ENCODE assay signal across 30 cellular contexts in the genomic region with DNA sequence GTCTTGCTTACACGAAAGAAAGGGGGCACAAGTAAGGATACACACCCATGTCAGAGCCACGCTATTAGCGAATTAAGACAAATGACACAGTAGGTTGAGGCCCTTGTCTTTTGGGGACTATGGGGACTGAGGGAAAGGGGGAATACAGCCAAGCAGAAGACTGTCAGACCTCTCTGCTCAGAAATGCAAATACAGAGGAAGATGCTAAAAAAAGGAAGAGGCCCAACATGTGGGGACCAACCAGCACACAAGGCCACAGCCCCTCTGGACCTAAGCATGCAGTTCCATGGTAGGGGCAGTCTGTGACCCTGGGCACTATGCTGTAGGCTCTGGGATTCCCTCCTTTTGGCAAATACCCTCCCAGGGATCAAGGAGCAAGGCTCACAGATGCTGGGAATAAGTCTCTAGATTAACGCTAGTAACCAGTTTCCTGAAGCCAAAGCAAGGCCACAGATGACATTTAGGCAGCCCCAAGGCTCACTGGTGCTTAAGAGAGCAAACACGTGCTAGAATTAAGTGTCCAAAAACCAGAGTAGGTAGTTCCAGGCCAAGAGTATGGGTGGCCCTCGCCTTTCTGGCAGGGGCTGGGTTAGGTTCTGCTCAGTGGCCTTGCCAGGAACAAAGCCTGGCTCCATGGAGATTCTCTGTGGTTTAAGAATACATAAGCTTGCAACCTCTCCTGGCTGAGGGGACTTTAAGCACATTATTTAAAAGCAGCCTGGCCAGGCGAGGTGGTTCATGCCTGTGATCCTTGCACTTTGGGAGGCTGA. TPM values are rescaled to one million over a fixed set of nuclear protein-coding genes. Genes with fewer than 3 reads are reported as not detected.
DNase-seq lines count a peak whose midpoint lies in the region; ATAC-seq, FAIRE-seq and TF ChIP-seq lines count a peak whose summit lies in the region.
"Had no signal": no experiment of that assay in that cellular context is flagged by ENCODE, and none has a peak within 500 bp of the region (broad histone marks: within the 10 kb centered on the region; RNA-seq: fewer than 3 reads in every experiment).

No MANE protein-coding gene starts in this region.

- H3K27me3 Mint-ChIP-seq in type B pancreatic cell: no peaks in the 10 kb centered on the region

- DNase-seq in HepG2 (ENCODE audit: low spot score): no peak
- no peak for DNase-seq in right lobe of liver
- peak; percentile 46 for DNase-seq in WERI-Rb-1
- peak; percentile 83 for DNase-seq in posterior vena cava (ENCODE audit: low spot score)
- no peak for DNase-seq in GDM1 (lab: John Stamatoyannopoulos, UW)
- no peak for DNase-seq in type B pancreatic cell (ENCODE audit: extremely low spot score, unreplicated experiment)
- DNase-seq: activated T-cell treated with anti-CD3 and anti-CD28 coated beads, Interleukin-2, amount 50 U/mL, for 72 hours; caudate nucleus; CD8-positive, alpha-beta memory T cell; effector CD8-positive, alpha-beta T cell; EL; immature natural killer cell; left cardiac atrium; NCI-H1436; NCI-H2081; NCI-H2227 treated with DMSO at 0.1 percent for 48 hours; NCI-H69; RPMI8226; stimulated activated naive CD4-positive, alpha-beta T cell treated with Interleukin-2 at 50 U/mL for 16 hours; T-helper 1 cell; uterus had no signal

- CTCF ChIA-PET in HepG2 (lab: Yijun Ruan, JAX; ENCODE audit: low intra/inter-chr PET ratio, low total read pairs): no interaction called here

- in situ Hi-C loops in HepG2 (cut with HindIII; ENCODE audit: extremely low pct_ligation_motif_present, low pct_unique_long_range_greater_than_20kb): no loop called here

- no peaks in the 10 kb centered on the region for H3K4me1 Mint-ChIP-seq in type B pancreatic cell (ENCODE audit: unreplicated experiment)
- H3K4me1 Mint-ChIP-seq: CD8-positive, alpha-beta memory T cell; immature natural killer cell had no signal

- TF ChIP-seq RAD21 in HepG2 (CRISPR knock-in tag; IDR thresholded peaks at IDR 0.05): no peak

- peak overlapping the region; percentile 38 for H3K27ac ChIP-seq in HepG2 (ENCODE audit: extremely low read length, insufficient read depth, low read length)
- no peak overlapping the region for H3K27ac ChIP-seq in right lobe of liver
- peak overlapping the region; percentile 5 for H3K27ac ChIP-seq in WERI-Rb-1
- H3K27ac ChIP-seq: coronary artery, HL-60, KMS-11, SK-N-MC, suprapubic skin, uterus had no signal

- TF ChIP-seq EP300 in HepG2 (IDR thresholded peaks at IDR 0.05; ENCODE audit: low read depth in 2 of 2, low read length in 2 of 2) (no peak), HepG2 (CRISPR knock-in tag; IDR thresholded peaks at IDR 0.05; ENCODE audit: borderline replicate concordance) (no peak)

- H3K9me3 Mint-ChIP-seq in type B pancreatic cell: no peaks in the 10 kb centered on the region
- H3K9me3 Mint-ChIP-seq: activated T-cell treated with anti-CD3 and anti-CD28 coated beads, Interleukin-2, amount 50 U/mL, for 72 hours; CD8-positive, alpha-beta memory T cell; immature natural killer cell had no signal

- H3K36me3 ChIP-seq in HepG2 (replicated peaks in 1 of 2; ENCODE audit: control insufficient read depth in 1 of 2, insufficient read depth in 2 of 2, low read length in 2 of 2): peaks cover 1 to 12% of the 10 kb centered on the region in 2 experiments; a peak in 2 of 5 replicates
- H3K36me3 ChIP-seq in right lobe of liver: no peaks in the 10 kb centered on the region
- peaks cover 32% of the 10 kb centered on the region for H3K36me3 ChIP-seq in WERI-Rb-1
- H3K36me3 ChIP-seq: HAP-1, suprapubic skin, uterus had no signal

- 79% methylated on average over 7 of the region's 7 CpGs for WGBS in HepG2 (ENCODE audit: low lambda C conversion rate)
- 87% methylated on average over 4 of the region's 7 CpGs for WGBS in right lobe of liver (ENCODE audit: insufficient coverage, low coverage, low lambda C conversion rate, missing lambda C conversion rate)

- no peaks in the 10 kb centered on the region for H4K20me1 ChIP-seq in HepG2 (ENCODE audit: insufficient read depth, low read length)

- H3K79me2 ChIP-seq in HepG2 (ENCODE audit: insufficient read depth, low read length): no peaks in the 10 kb centered on the region

- POLR2A ChIA-PET in HepG2 (lab: Yijun Ruan, JAX): interaction anchor here (0.6 to 1.3 kb wide), 2 partner anchors 10 to 11 kb away, joined by 3 read pairs; no protein-coding TSS in a partner anchor

- H3K27me3 ChIP-seq in HepG2 (ENCODE audit: control insufficient read depth in 1 of 2, insufficient read depth in 2 of 2, low read length in 2 of 2): no peaks in the 10 kb centered on the region
- H3K27me3 ChIP-seq in right lobe of liver: no peaks in the 10 kb centered on the region
- H3K27me3 ChIP-seq in WERI-Rb-1 (ENCODE audit: insufficient read depth, low read depth, severe bottlenecking): no peaks in the 10 kb centered on the region
- H3K27me3 ChIP-seq: suprapubic skin, uterus had no signal

- H3K4me3 Mint-ChIP-seq in type B pancreatic cell: no peak overlapping the region
- H3K4me3 Mint-ChIP-seq: activated T-cell treated with anti-CD3 and anti-CD28 coated beads, Interleukin-2, amount 50 U/mL, for 72 hours; CD8-positive, alpha-beta memory T cell; immature natural killer cell had no signal

- H3K4me3 ChIP-seq in HepG2 (replicated peaks in 1 of 3; ENCODE audit: insufficient read depth in 1 of 3, low read depth in 2 of 3, low read length in 3 of 3) (no peak overlapping the region), right lobe of liver (no peak overlapping the region), WERI-Rb-1 (ENCODE audit: low read depth, low read length) (no peak overlapping the region)
- H3K4me3 ChIP-seq: coronary artery, HAP-1, SK-N-MC, skin epidermis, suprapubic skin, uterus had no signal

- TF ChIP-seq POLR2A in HepG2 (IDR thresholded peaks at IDR 0.05; ENCODE audit: insufficient read depth in 1 of 2, low read depth in 2 of 2, low read length in 2 of 2): no peak
- no peak for TF ChIP-seq POLR2A in right lobe of liver (IDR thresholded peaks at IDR 0.05)

- no peaks in the 10 kb centered on the region for H3K9me3 ChIP-seq in HepG2 (ENCODE audit: low read length)
- H3K9me3 ChIP-seq in right lobe of liver: no peaks in the 10 kb centered on the region
- peaks cover 2% of the 10 kb centered on the region for H3K9me3 ChIP-seq in WERI-Rb-1 (ENCODE audit: severe bottlenecking)
- H3K9me3 ChIP-seq: HAP-1, suprapubic skin, uterus had no signal

- peaks cover 7% of the 10 kb centered on the region for H3K36me3 Mint-ChIP-seq in type B pancreatic cell
- H3K36me3 Mint-ChIP-seq: CD8-positive, alpha-beta memory T cell; immature natural killer cell had no signal

- H3K4me2 ChIP-seq in HepG2 (ENCODE audit: low read depth, low read length): no peak overlapping the region
- H3K4me2 ChIP-seq: KMS-11 had no signal

- no peak for TF ChIP-seq CTCF in HepG2 (CRISPR knock-in tag; IDR thresholded peaks at IDR 0.05)
- no peak for TF ChIP-seq CTCF in right lobe of liver (IDR thresholded peaks at IDR 0.05)
- no peak for TF ChIP-seq CTCF in WERI-Rb-1 (IDR thresholded peaks at IDR 0.05; ENCODE audit: low read depth, low read length)
- TF ChIP-seq CTCF in type B pancreatic cell (conservative IDR thresholded peaks at IDR 0.05): no peak

- H3K27ac Mint-ChIP-seq in type B pancreatic cell: no peak overlapping the region
- H3K27ac Mint-ChIP-seq: activated T-cell treated with anti-CD3 and anti-CD28 coated beads, Interleukin-2, amount 50 U/mL, for 72 hours; immature natural killer cell had no signal

- 0 out of 2 replicates have a peak overlapping the region, but pooled peaks have one; percentile 3 for H3K9ac ChIP-seq in HepG2 (ENCODE audit: insufficient read depth, low read depth, low read length)
- H3K9ac ChIP-seq: KMS-11 had no signal

- peak; percentile 27 for ATAC-seq in HepG2
- ATAC-seq in right lobe of liver: no peak
- no peak for ATAC-seq in HG03135 (IDR thresholded peaks at IDR 0.05; ENCODE audit: unreplicated experiment)
- ATAC-seq in HG02885 (IDR thresholded peaks at IDR 0.05; ENCODE audit: poor library complexity, unreplicated experiment): no peak
- ATAC-seq: activated T-cell treated with anti-CD3 and anti-CD28 coated beads, Interleukin-2, amount 50 U/mL, for 72 hours had no signal

- BruUV-seq in HepG2 (replicated peaks; lab: Mats Ljungman, UMichigan): no TSS peak

- FAIRE-seq in HepG2 (lab: Jason Lieb, UNC): no peak

- H3K4me1 ChIP-seq in HepG2 (ENCODE audit: insufficient read depth, low read length) (peaks cover 50% of the 10 kb centered on the region), right lobe of liver (peaks cover 0 to 8% (median 0%) of the 10 kb centered on the region in 4 donors)
- H3K4me1 ChIP-seq: HAP-1, uterus had no signal

- intact Hi-C loops in HepG2 (cut with micrococcal nuclease; ENCODE audit: unreplicated experiment): no loop called here
- intact Hi-C loops in right lobe of liver (cut with DNase I): no loop called here
- intact Hi-C loops in posterior vena cava (cut with DNase I): no loop called here

- H2AFZ ChIP-seq in HepG2 (ENCODE audit: low read length): no peak overlapping the region

RNA-seq across cellular contexts. Expression of gene RABIF, which starts 38.2 kb away (rescaled TPM):
- 8.3 and 11.1 TPM in 2 replicates for total RNA-seq in HepG2 (2016; rRNA removed; fragmentation: Illumina TruSeq; extraction: Trizol)
- 3.2 and 3.3 TPM in 2 replicates for total RNA-seq in HepG2 (2016; cell fraction: cytosol; rRNA removed; fragmentation: Illumina TruSeq; extraction: Trizol; ENCODE audit: low read depth)
- total RNA-seq in HepG2 (2016; cell fraction: insoluble cytoplasmic fraction; rRNA removed; fragmentation: Illumina TruSeq; extraction: Trizol): 8.7 and 12.4 TPM in 2 replicates
- 6.1 TPM in 2 replicates for total RNA-seq in HepG2 (2016; cell fraction: membrane; rRNA removed; fragmentation: Illumina TruSeq; extraction: Trizol)
- 5.1 TPM in 2 replicates for total RNA-seq in HepG2 (2016; cell fraction: nucleus; rRNA removed; fragmentation: Illumina TruSeq; extraction: Trizol)
- polyA plus RNA-seq in HepG2 (2011; rRNA removed): 7.6 and 7.7 TPM in 2 replicates
- 5.7 and 8.0 TPM in 2 replicates for polyA plus RNA-seq in HepG2 (2011; cell fraction: cytosol; rRNA removed)
- 2.7 and 3.1 TPM in 2 replicates for polyA plus RNA-seq in HepG2 (2011; cell fraction: nucleus; rRNA removed)
- polyA plus RNA-seq in HepG2 (2012): 5.7 and 7.0 TPM in 2 replicates
- polyA plus RNA-seq in HepG2 (2016; cell fraction: cytosol; fragmentation: Illumina TruSeq; extraction: Trizol; ENCODE audit: low read depth): 2.7 and 2.8 TPM in 2 replicates
- polyA plus RNA-seq in HepG2 (2016; cell fraction: insoluble cytoplasmic fraction; fragmentation: Illumina TruSeq; extraction: Trizol; ENCODE audit: low read depth): 13.9 and 15.8 TPM in 2 replicates
- polyA plus RNA-seq in HepG2 (2016; cell fraction: membrane; fragmentation: Illumina TruSeq; extraction: Trizol; ENCODE audit: low read depth): 6.0 and 6.1 TPM in 2 replicates
- polyA plus RNA-seq in HepG2 (2016; cell fraction: nucleus; fragmentation: Illumina TruSeq; extraction: Trizol; ENCODE audit: insufficient read depth, low read depth): 8.4 and 8.9 TPM in 2 replicates
- polyA minus RNA-seq in HepG2 (2011; rRNA and poly(A)+ RNA removed; ENCODE audit: low replicate concordance): 7.0 and 11.0 TPM in 2 replicates
- polyA minus RNA-seq in HepG2 (2011; cell fraction: cytosol; rRNA and poly(A)+ RNA removed): 4.1 and 4.8 TPM in 2 replicates
- 8.8 and 13.7 TPM in 2 replicates for polyA minus RNA-seq in HepG2 (2011; cell fraction: nucleus; rRNA and poly(A)+ RNA removed)
- 1 to 10 TPM; 2.6 to 6.3 (median 4.5) TPM for total RNA-seq in right lobe of liver
- total RNA-seq in posterior vena cava: 1 to 10 TPM; 7.9 to 8.9 TPM
- 7.0 and 10.0 TPM in 2 replicates for total RNA-seq in type B pancreatic cell (ENCODE audit: low replicate concordance)

RNA-seq across cellular contexts. Expression of gene PCAT6, which starts 40.0 kb away (rescaled TPM):
- total RNA-seq in HepG2 (2016; rRNA removed; fragmentation: Illumina TruSeq; extraction: Trizol): 0.55 and 0.60 TPM in 2 replicates
- 1.1 and 2.0 TPM in 2 replicates for total RNA-seq in HepG2 (2016; cell fraction: cytosol; rRNA removed; fragmentation: Illumina TruSeq; extraction: Trizol; ENCODE audit: low read depth)
- total RNA-seq in HepG2 (2016; cell fraction: insoluble cytoplasmic fraction; rRNA removed; fragmentation: Illumina TruSeq; extraction: Trizol): 0.84 TPM in 1 of 2 replicates, not detected in the other
- total RNA-seq in HepG2 (2016; cell fraction: membrane; rRNA removed; fragmentation: Illumina TruSeq; extraction: Trizol): 1.00 and 1.1 TPM in 2 replicates
- 0.94 TPM in 1 of 2 replicates, not detected in the other for total RNA-seq in HepG2 (2016; cell fraction: nucleus; rRNA removed; fragmentation: Illumina TruSeq; extraction: Trizol)
- 4.1 and 4.4 TPM in 2 replicates for polyA plus RNA-seq in HepG2 (2011; rRNA removed)
- polyA plus RNA-seq in HepG2 (2011; cell fraction: cytosol; rRNA removed): 4.5 and 8.3 TPM in 2 replicates
- 9.5 and 12.7 TPM in 2 replicates for polyA plus RNA-seq in HepG2 (2011; cell fraction: nucleus; rRNA removed)
- 9.0 and 16.4 TPM in 2 replicates for polyA plus RNA-seq in HepG2 (2012)
- 6.2 and 6.7 TPM in 2 replicates for polyA plus RNA-seq in HepG2 (2016; cell fraction: cytosol; fragmentation: Illumina TruSeq; extraction: Trizol; ENCODE audit: low read depth)
- 1.0 and 1.8 TPM in 2 replicates for polyA plus RNA-seq in HepG2 (2016; cell fraction: insoluble cytoplasmic fraction; fragmentation: Illumina TruSeq; extraction: Trizol; ENCODE audit: low read depth)
- polyA plus RNA-seq in HepG2 (2016; cell fraction: membrane; fragmentation: Illumina TruSeq; extraction: Trizol; ENCODE audit: low read depth): 5.4 and 6.3 TPM in 2 replicates
- polyA plus RNA-seq in HepG2 (2016; cell fraction: nucleus; fragmentation: Illumina TruSeq; extraction: Trizol; ENCODE audit: insufficient read depth, low read depth): 3.8 and 4.4 TPM in 2 replicates
- 6.6 TPM in 1 of 2 replicates, not detected in the other for polyA minus RNA-seq in HepG2 (2011; rRNA and poly(A)+ RNA removed; ENCODE audit: low replicate concordance)
- 3.7 and 3.9 TPM in 2 replicates for polyA minus RNA-seq in HepG2 (2011; cell fraction: cytosol; rRNA and poly(A)+ RNA removed)
- 0.90 and 1.7 TPM in 2 replicates for polyA minus RNA-seq in HepG2 (2011; cell fraction: nucleus; rRNA and poly(A)+ RNA removed)
- total RNA-seq in right lobe of liver: under 1 TPM in 2 of 6 experiments, not detected in 4; 0.49 to 0.86 TPM
- total RNA-seq in posterior vena cava: 1 to 10 TPM; 1.2 to 1.7 TPM
- total RNA-seq in type B pancreatic cell (ENCODE audit: low replicate concordance): 7.9 and 13.9 TPM in 2 replicates
- total RNA-seq: uterus had no signal

RNA-seq across cellular contexts. Expression of gene KDM5B, which starts 42.6 kb away (rescaled TPM):
- total RNA-seq in HepG2 (2016; rRNA removed; fragmentation: Illumina TruSeq; extraction: Trizol): 33.1 and 34.2 TPM in 2 replicates
- 19.5 and 20.3 TPM in 2 replicates for total RNA-seq in HepG2 (2016; cell fraction: cytosol; rRNA removed; fragmentation: Illumina TruSeq; extraction: Trizol; ENCODE audit: low read depth)
- total RNA-seq in HepG2 (2016; cell fraction: insoluble cytoplasmic fraction; rRNA removed; fragmentation: Illumina TruSeq; extraction: Trizol): 29.8 and 31.9 TPM in 2 replicates
- 11.4 and 12.3 TPM in 2 replicates for total RNA-seq in HepG2 (2016; cell fraction: membrane; rRNA removed; fragmentation: Illumina TruSeq; extraction: Trizol)
- total RNA-seq in HepG2 (2016; cell fraction: nucleus; rRNA removed; fragmentation: Illumina TruSeq; extraction: Trizol): 54.3 and 61.2 TPM in 2 replicates
- 26.5 and 35.4 TPM in 2 replicates for polyA plus RNA-seq in HepG2 (2011; rRNA removed)
- 22.1 and 28.3 TPM in 2 replicates for polyA plus RNA-seq in HepG2 (2011; cell fraction: cytosol; rRNA removed)
- polyA plus RNA-seq in HepG2 (2011; cell fraction: nucleus; rRNA removed): 36.4 and 43.7 TPM in 2 replicates
- 26.9 and 31.1 TPM in 2 replicates for polyA plus RNA-seq in HepG2 (2012)
- 0.63 and 1.1 TPM in 2 replicates for polyA plus RNA-seq in HepG2 (2016; cell fraction: cytosol; fragmentation: Illumina TruSeq; extraction: Trizol; ENCODE audit: low read depth)
- polyA plus RNA-seq in HepG2 (2016; cell fraction: insoluble cytoplasmic fraction; fragmentation: Illumina TruSeq; extraction: Trizol; ENCODE audit: low read depth): 22.0 and 23.8 TPM in 2 replicates
- polyA plus RNA-seq in HepG2 (2016; cell fraction: membrane; fragmentation: Illumina TruSeq; extraction: Trizol; ENCODE audit: low read depth): 2.8 and 3.0 TPM in 2 replicates
- 28.1 and 31.4 TPM in 2 replicates for polyA plus RNA-seq in HepG2 (2016; cell fraction: nucleus; fragmentation: Illumina TruSeq; extraction: Trizol; ENCODE audit: insufficient read depth, low read depth)
- polyA minus RNA-seq in HepG2 (2011; rRNA and poly(A)+ RNA removed; ENCODE audit: low replicate concordance): 24.8 and 71.2 TPM in 2 replicates
- polyA minus RNA-seq in HepG2 (2011; cell fraction: cytosol; rRNA and poly(A)+ RNA removed): 58.9 and 59.9 TPM in 2 replicates
- polyA minus RNA-seq in HepG2 (2011; cell fraction: nucleus; rRNA and poly(A)+ RNA removed): 238 and 264 TPM in 2 replicates
- total RNA-seq in right lobe of liver: 10 to 100 TPM; 12.0 to 22.6 (median 16.1) TPM
- total RNA-seq in posterior vena cava: 10 to 100 TPM; 33.6 to 36.8 TPM
- 165 and 182 TPM in 2 replicates for total RNA-seq in type B pancreatic cell (ENCODE audit: low replicate concordance)

Comparison
In these comparisons a context has a peak if more than half of its experiments do, and no peak if none do; other contexts are left out.
1. H3K27ac ChIP-seq: peak in HepG2 (single experiment) and WERI-Rb-1 (single experiment); none in right lobe of liver (0 of 3).
2. DNase-seq: peak in WERI-Rb-1 (single experiment) and posterior vena cava (single experiment); none in HepG2 (single experiment), right lobe of liver (0 of 3), GDM1 (single experiment) and type B pancreatic cell (single experiment).